Comparison of ENCODE assay signal across 13 cellular contexts in genomic region chr2:95388878-95389255, GRCh38. TPM values are rescaled to one million over a fixed set of nuclear protein-coding genes. Genes with fewer than 3 reads are reported as not detected.
DNase-seq lines count a peak whose midpoint lies in the region; ATAC-seq, FAIRE-seq and TF ChIP-seq lines count a peak whose summit lies in the region.
"Had no signal": no experiment of that assay in that cellular context is flagged by ENCODE, and none has a peak within 500 bp of the region (broad histone marks: within the 10 kb centered on the region; RNA-seq: fewer than 3 reads in every experiment).

No MANE protein-coding gene starts in this region.

- no peaks in the 10 kb centered on the region for H3K27me3 Mint-ChIP-seq in activated T-cell treated with anti-CD3 and anti-CD28 coated beads, Interleukin-2, amount 50 U/mL, for 72 hours (ENCODE audit: low read depth)
- H3K27me3 Mint-ChIP-seq in activated T-cell treated with anti-CD3 and anti-CD28 coated beads, Interleukin-2, amount 50 U/mL, for 24 hours: peaks cover 8% of the 10 kb centered on the region
- peaks cover 34% of the 10 kb centered on the region for H3K27me3 Mint-ChIP-seq in astrocyte (ENCODE audit: low read depth, unreplicated experiment)

- intact Hi-C loops in psoas muscle (cut with DNase I) (loop anchor here in 1 of 2 donors (5.0 kb wide), 1 partner anchor 42 kb away; no protein-coding TSS in a partner anchor), tibial artery (cut with DNase I; ENCODE audit: low total_unique reads) (no loop called here)

- H3K9me3 Mint-ChIP-seq in activated T-cell treated with anti-CD3 and anti-CD28 coated beads, Interleukin-2, amount 50 U/mL, for 72 hours: no peaks in the 10 kb centered on the region
- H3K9me3 Mint-ChIP-seq in activated T-cell treated with anti-CD3 and anti-CD28 coated beads, Interleukin-2, amount 50 U/mL, for 24 hours: no peaks in the 10 kb centered on the region
- peaks cover 9% of the 10 kb centered on the region for H3K9me3 Mint-ChIP-seq in astrocyte (ENCODE audit: unreplicated experiment)
- H3K9me3 Mint-ChIP-seq: brain, memory B cell had no signal

- H3K4me2 ChIP-seq in astrocyte (ENCODE audit: low read length) (peak overlapping the region; percentile 22), hepatocyte (no peak overlapping the region)

- H3K79me2 ChIP-seq in astrocyte (ENCODE audit: insufficient read depth, low read length): no peaks in the 10 kb centered on the region
- H3K79me2 ChIP-seq in hepatocyte: no peaks in the 10 kb centered on the region

- no peak overlapping the region for H3K27ac Mint-ChIP-seq in activated T-cell treated with anti-CD3 and anti-CD28 coated beads, Interleukin-2, amount 50 U/mL, for 72 hours
- H3K27ac Mint-ChIP-seq in activated T-cell treated with anti-CD3 and anti-CD28 coated beads, Interleukin-2, amount 50 U/mL, for 24 hours: no peak overlapping the region
- no peak overlapping the region for H3K27ac Mint-ChIP-seq in astrocyte (ENCODE audit: unreplicated experiment)
- H3K27ac Mint-ChIP-seq: brain, memory B cell had no signal

- no peaks in the 10 kb centered on the region for H3K9me2 ChIP-seq in hepatocyte (replicated peaks; ENCODE audit: insufficient read depth)

- H2AFZ ChIP-seq in astrocyte (ENCODE audit: low read depth, low read length) (peak overlapping the region; percentile 81), hepatocyte (no peak overlapping the region)

- 26% methylated on average over 12 to 16 of the region's 16 CpGs for WGBS in psoas muscle, 3 donors
- WGBS in hepatocyte (ENCODE audit: low lambda C conversion rate, missing lambda C conversion rate): 52% methylated on average over 13 of the region's 16 CpGs

- FAIRE-seq in astrocyte (lab: Jason Lieb, UNC): no peak

- H3K9me3 ChIP-seq in astrocyte (ENCODE audit: insufficient read depth, low read depth, low read length) (no peaks in the 10 kb centered on the region), psoas muscle (no peaks in the 10 kb centered on the region), tibial artery (no peaks in the 10 kb centered on the region), hepatocyte (ENCODE audit: low read depth) (no peaks in the 10 kb centered on the region)
- H3K9me3 ChIP-seq: suprapubic skin had no signal

- no peak for DNase-seq in activated T-cell treated with anti-CD3 and anti-CD28 coated beads, Interleukin-2, amount 50 U/mL, for 72 hours
- DNase-seq in activated T-cell treated with anti-CD3 and anti-CD28 coated beads, Interleukin-2, amount 50 U/mL, for 24 hours: no peak
- DNase-seq in astrocyte (ENCODE audit: low read depth) (no peak), psoas muscle (no peak), tibial artery (no peak), hepatocyte (ENCODE audit: low spot score) (no peak)
- DNase-seq: NCI-H1092, NCI-H446 treated with DMSO at 0.1 percent for 48 hours had no signal

- peak; percentile 11 to 44 for ATAC-seq in activated T-cell treated with anti-CD3 and anti-CD28 coated beads, Interleukin-2, amount 50 U/mL, for 72 hours (replicated peaks in 1 of 2)
- ATAC-seq in HG03565 (IDR thresholded peaks at IDR 0.05; ENCODE audit: unreplicated experiment) (peak; percentile 13), psoas muscle (peak in 3 of 4 donors; percentile 6 to 16 (median 12)), GM21390 (IDR thresholded peaks at IDR 0.05; ENCODE audit: unreplicated experiment) (no peak)

- no peaks in the 10 kb centered on the region for H3K4me1 ChIP-seq in astrocyte (ENCODE audit: insufficient read depth, low read length)
- H3K4me1 ChIP-seq in psoas muscle: no peaks in the 10 kb centered on the region
- H3K4me1 ChIP-seq in tibial artery: peaks cover 0 to 21% (median 4%) of the 10 kb centered on the region in 4 donors
- no peaks in the 10 kb centered on the region for H3K4me1 ChIP-seq in hepatocyte (ENCODE audit: insufficient read depth)

- H3K36me3 ChIP-seq in astrocyte (ENCODE audit: insufficient read depth, low read length) (no peaks in the 10 kb centered on the region), psoas muscle (ENCODE audit: insufficient read depth in 1 of 2, low read depth in 1 of 2) (no peaks in the 10 kb centered on the region), tibial artery (no peaks in the 10 kb centered on the region), hepatocyte (replicated peaks; ENCODE audit: insufficient read depth, low read depth) (no peaks in the 10 kb centered on the region)
- H3K36me3 ChIP-seq: suprapubic skin had no signal

- H3K4me1 Mint-ChIP-seq in activated T-cell treated with anti-CD3 and anti-CD28 coated beads, Interleukin-2, amount 50 U/mL, for 72 hours (ENCODE audit: low read depth): peaks cover 7% of the 10 kb centered on the region
- peaks cover 3% of the 10 kb centered on the region for H3K4me1 Mint-ChIP-seq in activated T-cell treated with anti-CD3 and anti-CD28 coated beads, Interleukin-2, amount 50 U/mL, for 24 hours (ENCODE audit: low read depth)
- no peaks in the 10 kb centered on the region for H3K4me1 Mint-ChIP-seq in astrocyte (ENCODE audit: low read depth, unreplicated experiment)
- H3K4me1 Mint-ChIP-seq: memory B cell had no signal

- no peaks in the 10 kb centered on the region for H3K36me3 Mint-ChIP-seq in activated T-cell treated with anti-CD3 and anti-CD28 coated beads, Interleukin-2, amount 50 U/mL, for 72 hours (ENCODE audit: insufficient read depth in 2 of 2)
- no peaks in the 10 kb centered on the region for H3K36me3 Mint-ChIP-seq in activated T-cell treated with anti-CD3 and anti-CD28 coated beads, Interleukin-2, amount 50 U/mL, for 24 hours (ENCODE audit: low read depth)
- H3K36me3 Mint-ChIP-seq in astrocyte (ENCODE audit: low read depth, unreplicated experiment): no peaks in the 10 kb centered on the region
- H3K36me3 Mint-ChIP-seq: brain, memory B cell had no signal

- H3K4me3 Mint-ChIP-seq in activated T-cell treated with anti-CD3 and anti-CD28 coated beads, Interleukin-2, amount 50 U/mL, for 72 hours: no peak overlapping the region
- no peak overlapping the region for H3K4me3 Mint-ChIP-seq in activated T-cell treated with anti-CD3 and anti-CD28 coated beads, Interleukin-2, amount 50 U/mL, for 24 hours
- H3K4me3 Mint-ChIP-seq in astrocyte (ENCODE audit: unreplicated experiment): no peak overlapping the region
- H3K4me3 Mint-ChIP-seq: brain, memory B cell had no signal

- H4K20me1 ChIP-seq in astrocyte (ENCODE audit: insufficient read depth, low read length) (no peaks in the 10 kb centered on the region), hepatocyte (ENCODE audit: insufficient read depth, poor library complexity, severe bottlenecking) (no peaks in the 10 kb centered on the region)

- no peak overlapping the region for H3K9ac ChIP-seq in astrocyte (ENCODE audit: low read length)

- H3K27me3 ChIP-seq in astrocyte (ENCODE audit: insufficient read depth, low read length) (peaks cover 2% of the 10 kb centered on the region), psoas muscle (ENCODE audit: insufficient read depth in 3 of 3, low read length in 2 of 3) (peaks cover 0 to 11% (median 4%) of the 10 kb centered on the region in 3 donors), tibial artery (peaks cover 0 to 30% of the 10 kb centered on the region in 2 donors), hepatocyte (no peaks in the 10 kb centered on the region)
- H3K27me3 ChIP-seq: suprapubic skin had no signal

- H3K27ac ChIP-seq in astrocyte (ENCODE audit: low read depth, low read length) (no peak overlapping the region), psoas muscle (no peak overlapping the region), tibial artery (no peak overlapping the region), hepatocyte (no peak overlapping the region)
- H3K27ac ChIP-seq: suprapubic skin had no signal

- no peak overlapping the region for H3K4me3 ChIP-seq in astrocyte (ENCODE audit: insufficient read depth, low read depth, low read length)
- H3K4me3 ChIP-seq in psoas muscle: no peak overlapping the region
- H3K4me3 ChIP-seq in tibial artery: no peak overlapping the region
- H3K4me3 ChIP-seq in hepatocyte: no peak overlapping the region
- H3K4me3 ChIP-seq: suprapubic skin had no signal

- TF ChIP-seq CTCF in astrocyte (IDR thresholded peaks at IDR 0.05; ENCODE audit: insufficient read depth, low read depth, low read length): no peak
- TF ChIP-seq CTCF in psoas muscle (IDR thresholded peaks at IDR 0.05): no peak
- TF ChIP-seq CTCF in tibial artery (IDR thresholded peaks at IDR 0.05): no peak
- no peak for TF ChIP-seq CTCF in hepatocyte (IDR thresholded peaks at IDR 0.05; ENCODE audit: poor library complexity)

RNA-seq across cellular contexts. Expression of gene FAHD2A, which starts 13.6 kb away (rescaled TPM):
- total RNA-seq in activated T-cell treated with anti-CD3 and anti-CD28 coated beads, Interleukin-2, amount 50 U/mL, for 72 hours: 10 to 100 TPM; 35.7 to 40.6 TPM
- 21.9 and 23.4 TPM in 2 replicates for total RNA-seq in astrocyte
- 10 to 100 TPM; 21.9 to 39.0 (median 29.8) TPM for total RNA-seq in psoas muscle
- 10 to 100 TPM; 23.0 to 29.8 (median 26.0) TPM for polyA plus RNA-seq in psoas muscle
- 29.1 and 30.1 TPM in 2 replicates for total RNA-seq in hepatocyte
- 33.3 and 36.9 TPM in 2 replicates for polyA plus RNA-seq in hepatocyte
